ENCODE assay signal across 8 cellular contexts in the genomic region with DNA sequence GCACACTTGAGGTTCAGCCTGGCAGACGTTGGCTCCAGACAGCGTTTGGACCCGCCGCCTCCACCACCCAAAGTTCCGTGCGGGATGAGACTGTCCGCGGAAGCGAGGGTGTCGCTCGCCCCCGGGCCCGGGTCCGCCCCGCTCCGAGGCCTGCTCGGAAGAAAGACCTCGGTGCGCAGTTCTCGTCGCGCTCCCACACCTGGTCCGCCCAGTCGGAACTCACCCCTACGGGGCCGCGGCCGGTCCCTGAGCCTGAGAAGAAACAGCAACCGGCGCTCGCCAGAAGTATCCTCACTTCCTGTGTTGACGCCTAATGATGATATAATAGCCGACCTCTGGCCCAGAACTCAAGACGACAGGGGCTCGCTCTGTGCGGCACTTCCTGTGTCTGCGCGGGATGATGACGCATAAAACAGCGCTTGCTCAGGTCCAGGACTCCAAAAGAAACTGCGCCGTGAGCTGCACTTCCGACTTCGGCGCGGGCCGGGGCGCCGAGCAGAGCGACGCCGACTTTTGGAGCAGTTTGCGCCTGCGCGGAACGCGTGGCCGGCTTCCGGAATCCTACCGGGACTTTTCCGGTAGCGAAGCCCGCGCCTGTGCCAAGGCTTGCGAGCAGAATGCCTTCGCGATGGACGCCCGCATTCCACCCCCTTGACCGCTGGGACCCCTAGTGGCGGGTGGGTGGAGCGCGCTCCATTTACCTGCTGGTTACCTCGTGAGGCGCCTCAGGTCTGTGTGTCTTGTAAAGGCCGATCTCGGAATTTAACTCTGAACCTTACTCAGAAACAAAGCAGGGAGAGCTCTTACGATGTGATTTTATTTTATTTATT. TPM values are rescaled to one million over a fixed set of nuclear protein-coding genes. Genes with fewer than 3 reads are reported as not detected.
DNase-seq lines count a peak whose midpoint lies in the region; ATAC-seq and TF ChIP-seq lines count a peak whose summit lies in the region.
"Not testable (repeated sequence)": the region's sequence is repeated elsewhere in the genome, so short reads cannot be mapped to it uniquely, and the experiment has no call there.

A gene (minus strand): TSS at position 323 of the 830 bp plus-strand sequence. CDS start 1,539 bp downstream, outside the sequence.

- H3F3A ChIP-seq in GM23248 (ENCODE audit: insufficient read depth) = peaks cover 17% of the 10 kb centered on the region

- not testable (repeated sequence) for H3K4me1 Mint-ChIP-seq in natural killer cell

- not testable (repeated sequence) for H3K9me3 ChIP-seq in GM23248 (ENCODE audit: low read depth)

- H3K4me1 ChIP-seq in GM23248 (ENCODE audit: insufficient read depth) = peaks cover 15% of the 10 kb centered on the region

- peak within 1 kb of the TSS; percentile 97 for H3K27ac Mint-ChIP-seq in natural killer cell

- in situ Hi-C loops in GM23248 (cut with MboI) = not testable (repeated sequence)

- peak within 1 kb of the TSS; percentile 61 for H3K4me2 ChIP-seq in GM23248 (ENCODE audit: unreplicated experiment)

- H2AFZ ChIP-seq in GM23248 = peak within 1 kb of the TSS; percentile 72; the same call in 1 of the 2 replicates

- H3K36me3 Mint-ChIP-seq in natural killer cell = not testable (repeated sequence)

- H3K79me2 ChIP-seq in GM23248 (ENCODE audit: insufficient read depth) = peaks cover 15% of the 10 kb centered on the region

- H3K9me3 Mint-ChIP-seq in natural killer cell = not testable (repeated sequence)

- peak within 1 kb of the TSS; percentile 86 for H3K9ac ChIP-seq in GM23248

- H3K27ac ChIP-seq in GM23248 = peak within 1 kb of the TSS; percentile 85

- not testable (repeated sequence) for H3K27me3 Mint-ChIP-seq in natural killer cell (ENCODE audit: low read depth in 2 of 2)

- not testable (repeated sequence) for H4K20me1 ChIP-seq in GM23248 (ENCODE audit: insufficient read depth)

- peak within 1 kb of the TSS; percentile 96 for H3K4me3 Mint-ChIP-seq in natural killer cell

- H3K9me2 ChIP-seq in GM23248 (ENCODE audit: insufficient read depth) = not testable (repeated sequence)

- TF ChIP-seq CTCF in fibroblast of mammary gland (conservative IDR thresholded peaks at IDR 0.05; ENCODE audit: control insufficient read depth, insufficient read depth, low read depth, low read length); natural killer cell (IDR thresholded peaks at IDR 0.05): not testable (repeated sequence)

- peak; percentile 93 to 99 (median 95) for ATAC-seq in natural killer cell

- 0 to 1% methylated on average over 44 to 50 of the region's 78 CpGs for WGBS in GM23248 (ENCODE audit: low coverage in 1 of 2, low lambda C conversion rate in 2 of 2, missing lambda C conversion rate in 2 of 2), 2 experiments

- H3K4me3 ChIP-seq in GM23248 = peak within 1 kb of the TSS; percentile 76
- peak within 1 kb of the TSS; percentile 66 for H3K4me3 ChIP-seq in fibroblast of mammary gland (ENCODE audit: control insufficient read depth, low read depth, low read length)

- not testable (repeated sequence) for H3K27me3 ChIP-seq in GM23248 (replicated peaks; ENCODE audit: insufficient read depth)

- H3K36me3 ChIP-seq in GM23248 (ENCODE audit: low read depth) = peaks cover 11% of the 10 kb centered on the region; the same call in 1 of the 2 replicates

- DNase-seq in Daoy (ENCODE audit: low read depth) = peak; percentile 100
- DNase-seq in GM23248 = peak; percentile 99
- peak; percentile 94 to 97 for DNase-seq in Kasumi-1 (lab: John Stamatoyannopoulos, UW)
- DNase-seq in RPMI8226 = peak; percentile 99
- DNase-seq in activated T-helper 1 cell treated with anti-CD3 and anti-CD28 coated beads, Interleukin-2, amount 50 U/mL, for 16 hours (ENCODE audit: low read depth in 1 of 2, low spot score in 1 of 2) = peak; percentile 86 to 98
- DNase-seq in fibroblast of mammary gland (ENCODE audit: low read depth) = peak; percentile 100
- peak; percentile 97 for DNase-seq in natural killer cell
- DNase-seq in stimulated activated naive CD4-positive, alpha-beta T cell treated with Interleukin-2 at 50 U/mL for 16 hours (lab: John Stamatoyannopoulos, UW) = peak; percentile 95

- intact Hi-C loops in natural killer cell (cut with micrococcal nuclease) = not testable (repeated sequence)

RNA-seq across cellular contexts. Expression of the gene that starts here (rescaled TPM):
- total RNA-seq in Daoy (2014; rRNA removed; shearing (Covaris generic)) = 10.0 and 13.5 TPM in 2 replicates
- total RNA-seq in GM23248 (2014; rRNA removed; shearing (Covaris generic)) = 5.1 and 14.4 TPM in 2 replicates
- 18.9 and 20.0 TPM in 2 replicates for polyA plus RNA-seq in GM23248 (2016; fragmentation: Nextera tagmentation; extraction: Ambion mirVana)
- total RNA-seq in natural killer cell = 100 to 1,000 TPM; 191 to 242 (median 216) TPM

Comparison
In these comparisons a context has a peak if more than half of its experiments do, and no peak if none do; other contexts are left out.
1. Peak in every context shown above with its lines: DNase-seq, ATAC-seq, H3K4me3 ChIP-seq and H3K27ac ChIP-seq.
2. RNA of the gene that starts here (total RNA-seq): 191 to 242 TPM in natural killer cell; 10.0 to 13.5 TPM in Daoy and 5.1 to 14.4 TPM in GM23248; every median in the first group is over 10 times any median in the second.